8 cellular contexts compared by ENCODE assay signal in the genomic region with DNA sequence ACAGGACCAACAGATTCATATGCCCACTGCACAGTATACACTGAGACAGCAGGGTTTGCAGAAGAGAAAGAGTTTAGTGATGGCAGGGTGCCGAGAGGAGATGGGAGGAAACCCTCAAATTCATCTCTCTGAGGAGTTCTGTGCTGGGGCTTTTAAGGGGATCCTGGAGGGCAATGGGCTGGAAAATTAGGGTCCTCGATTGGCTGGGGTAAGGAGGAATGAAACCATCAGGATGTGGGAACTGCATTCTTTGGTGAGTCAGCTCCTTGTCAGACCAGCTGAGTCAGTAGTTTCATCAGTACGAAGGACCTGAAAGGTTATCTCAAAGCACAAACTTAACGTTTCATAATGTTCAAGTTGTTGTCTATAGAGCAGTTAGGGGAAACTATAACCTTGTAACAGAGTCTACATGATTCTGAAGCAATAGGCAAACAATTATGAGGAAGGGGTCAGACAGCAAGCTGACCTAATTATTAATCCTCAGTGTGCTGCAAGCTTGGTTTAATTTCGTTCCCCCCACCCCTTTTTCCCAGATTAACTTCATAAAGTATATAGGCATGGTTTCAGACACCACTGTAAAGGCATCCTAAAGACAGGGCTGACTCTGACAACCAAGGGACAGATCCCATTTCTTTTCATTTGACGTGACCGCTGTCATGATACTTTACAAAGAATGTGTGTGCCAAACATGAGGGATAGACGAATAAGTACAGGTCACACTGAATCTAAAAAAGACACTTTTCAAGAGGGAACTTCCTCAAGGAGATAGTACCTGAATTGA. TPM values are rescaled to one million over a fixed set of nuclear protein-coding genes. Genes with fewer than 3 reads are reported as not detected.
DNase-seq lines count a peak whose midpoint lies in the region; ATAC-seq and TF ChIP-seq lines count a peak whose summit lies in the region.

No MANE protein-coding gene starts in this region.

- H3K4me2 ChIP-seq in MM.1S (ENCODE audit: low read depth, low read length), result peak overlapping the region; percentile 65

- no peaks in the 10 kb centered on the region for H3K27me3 Mint-ChIP-seq in naive B cell

- no peaks in the 10 kb centered on the region for H3K9me2 ChIP-seq in MM.1S (replicated peaks; ENCODE audit: insufficient read depth, low read length)

- DNase-seq in EL (peak; percentile 85), MM.1S (peak; percentile 31), cardiac fibroblast (ENCODE audit: low read depth in 2 of 2) (peak; percentile 75 to 84), naive B cell (no peak), left colon (no peak)
- no peak for DNase-seq in stimulated activated CD4-positive, alpha-beta T cell treated with anti-CD3 and anti-CD28 coated beads, Interleukin-12 subunit alpha, Interleukin-12 subunit beta, amount 100 ng/mL, for 4 hours
- DNase-seq in activated CD4-positive, alpha-beta T cell treated with anti-CD3 and anti-CD28 coated beads for 1 hour, result no peak

- intact Hi-C loops in left colon (cut with DNase I, micrococcal nuclease), result no loop called here

- TF ChIP-seq CTCF in MM.1S (IDR thresholded peaks at IDR 0.05; ENCODE audit: low read length), result no peak
- no peak for TF ChIP-seq CTCF in cardiac fibroblast (IDR thresholded peaks at IDR 0.05; ENCODE audit: low read depth, low read length)

- peak overlapping the region; percentile 71 for H3K4me3 ChIP-seq in MM.1S (ENCODE audit: low read length)
- peak overlapping the region in 1 of 2 donors; percentile 3 for H3K4me3 ChIP-seq in cardiac fibroblast (replicated peaks in 1 of 2; ENCODE audit: low read depth in 2 of 2, low read length in 2 of 2)

- no peaks in the 10 kb centered on the region for H3K36me3 Mint-ChIP-seq in naive B cell

- peaks cover 8% of the 10 kb centered on the region; the same call in 1 of the 2 replicates for H3F3A ChIP-seq in MM.1S (ENCODE audit: insufficient read depth, low read length)

- no peaks in the 10 kb centered on the region for H3K9me3 Mint-ChIP-seq in naive B cell

- no peaks in the 10 kb centered on the region for H3K27me3 ChIP-seq in MM.1S (replicated peaks; ENCODE audit: insufficient read depth, low read length)

- H3K27ac Mint-ChIP-seq in naive B cell, result peak overlapping the region in 4 of 6 donors; percentile 51 to 92 (median 85)

- H3K4me1 Mint-ChIP-seq in naive B cell, result peaks cover 15 to 25% (median 22%) of the 10 kb centered on the region in 3 donors

- no peak overlapping the region; the same call in 1 of the 2 replicates for H3K9ac ChIP-seq in MM.1S (ENCODE audit: low read length)

- peak overlapping the region in 4 of 8 donors; percentile 20 to 69 (median 60) for H3K4me3 Mint-ChIP-seq in naive B cell

- H3K4me1 ChIP-seq in MM.1S (ENCODE audit: low read length), result peaks cover 25% of the 10 kb centered on the region

- H4K20me1 ChIP-seq in MM.1S (ENCODE audit: insufficient read depth, low read length), result no peaks in the 10 kb centered on the region

- no peaks in the 10 kb centered on the region for H3K9me3 ChIP-seq in MM.1S (replicated peaks; ENCODE audit: insufficient read depth, low read length)

- ATAC-seq in naive B cell (ENCODE audit: low read depth in 2 of 2) (no peak), GM18868 (IDR thresholded peaks at IDR 0.05; ENCODE audit: unreplicated experiment) (no peak), left colon (no peak)

- H3K36me3 ChIP-seq in MM.1S (replicated peaks; ENCODE audit: insufficient read depth, low read length), result no peaks in the 10 kb centered on the region

- H2AFZ ChIP-seq in MM.1S (ENCODE audit: low read length), result peak overlapping the region; percentile 43

- H3K79me2 ChIP-seq in MM.1S (ENCODE audit: low read length), result peaks cover 34% of the 10 kb centered on the region

- peak overlapping the region; percentile 21; the same call in 1 of the 2 replicates for H3K27ac ChIP-seq in MM.1S (ENCODE audit: low read length)

RNA-seq across cellular contexts. Expression of gene MSMO1, which starts 1.5 kb away (rescaled TPM):
- polyA plus RNA-seq in naive B cell (ENCODE audit: low read depth in 6 of 6), result 10 to 100 TPM; 14.3 to 32.7 (median 22.8) TPM
- total RNA-seq in left colon, result 100 to 1,000 TPM in 1 of 2 donors, 10 to 100 TPM in 1; 98.7 to 195 TPM

RNA-seq across cellular contexts. Expression of gene CPE, which starts 52.9 kb away (rescaled TPM):
- not detected for polyA plus RNA-seq in naive B cell (ENCODE audit: low read depth in 6 of 6)
- total RNA-seq in left colon, result 10 to 100 TPM; 24.8 to 43.8 TPM

Comparison
In these comparisons a context has a peak if more than half of its experiments do, and no peak if none do; other contexts are left out.
1. DNase-seq: peak in EL (single experiment), MM.1S (single experiment) and cardiac fibroblast (2 of 2); none in naive B cell (single experiment), stimulated activated CD4-positive, alpha-beta T cell treated with anti-CD3 and anti-CD28 coated beads, Interleukin-12 subunit alpha, Interleukin-12 subunit beta, amount 100 ng/mL, for 4 hours (single experiment), left colon (0 of 2) and activated CD4-positive, alpha-beta T cell treated with anti-CD3 and anti-CD28 coated beads for 1 hour (single experiment).